In the genomic region with DNA sequence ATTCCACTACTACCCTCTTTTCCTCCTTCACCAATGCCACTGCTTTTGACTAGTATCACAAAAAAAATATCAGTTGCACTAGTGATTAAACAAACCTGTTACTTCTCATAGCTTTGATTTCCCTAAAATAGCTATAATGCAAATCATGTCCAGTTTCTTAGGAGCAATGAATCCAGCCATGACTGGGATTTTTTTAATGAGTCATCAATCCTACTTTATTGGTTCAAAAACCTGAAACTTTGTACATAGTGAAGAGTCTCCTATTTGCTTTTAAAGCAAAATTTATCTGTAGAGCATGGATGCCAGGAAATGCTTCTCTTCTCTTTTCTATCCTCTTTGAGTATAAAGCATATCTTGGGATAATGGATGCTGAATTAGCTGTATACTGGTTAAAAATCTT, we compare ENCODE assay signal across 28 cellular contexts.
"Had no signal": no experiment of that assay in that cellular context is flagged by ENCODE, and none has a peak within 500 bp of the region (broad histone marks: within the 10 kb centered on the region; RNA-seq: fewer than 3 reads in every experiment).

No MANE protein-coding gene starts in this region.

- H2AFZ ChIP-seq: neural progenitor cell, parathyroid adenoma had no signal

- DNase-seq: activated CD4-positive, alpha-beta T cell treated with anti-CD3 and anti-CD28 coated beads for 36 hours; activated CD4-positive, CD25-positive, alpha-beta regulatory T cell; activated CD8-positive, alpha-beta T cell treated with anti-CD3 and anti-CD28 coated beads, Interleukin-2, amount 10 ng/mL, durations not matched to agents 7 days and 5 days; activated naive CD4-positive, alpha-beta T cell treated with Interleukin-2 at 50 U/mL for 16 hours; activated T-cell treated with anti-CD3 and anti-CD28 coated beads for 4 hours; activated T-cell treated with anti-CD3 and anti-CD28 coated beads, Interleukin-2, amount 50 U/mL, for 72 hours; anterior cingulate cortex; cerebellar nuclear complex; colonic mucosa; effector CD8-positive, alpha-beta T cell; foreskin melanocyte; left lung; lower lobe of right lung; mesendoderm; natural killer cell; occipital lobe; psoas muscle; stimulated activated CD4-positive, alpha-beta T cell treated with anti-CD3 and anti-CD28 coated beads, Interleukin-4, amount 100 ng/mL, for 1 hour; stimulated activated naive CD8-positive, alpha-beta T cell treated with anti-CD3 and anti-CD28 coated beads, Interleukin-15, Interleukin-2, amounts not matched to agents 100 U/mL and 50 U/mL, for 24 hours; trophoblast cell had no signal

- H3K27ac ChIP-seq: cardiac muscle cell, colonic mucosa, left lung, lower lobe of right lung, neural progenitor cell, parathyroid adenoma, psoas muscle, right atrium auricular region, thoracic aorta had no signal

- H3K4me3 ChIP-seq: cardiac muscle cell, colonic mucosa, left lung, lower lobe of right lung, neural progenitor cell, psoas muscle, right atrium auricular region, thoracic aorta had no signal

- H3K79me2 ChIP-seq: parathyroid adenoma had no signal

- H3K4me1 ChIP-seq: colonic mucosa, left lung, lower lobe of right lung, parathyroid adenoma, psoas muscle, right atrium auricular region had no signal

- H3K27me3 ChIP-seq: colonic mucosa, left lung, neural progenitor cell, right atrium auricular region had no signal

- FAIRE-seq: endometrium, islet of Langerhans, urothelium cell line had no signal

- H3K9me3 ChIP-seq: colonic mucosa, left lung, lower lobe of right lung, psoas muscle, right atrium auricular region, thoracic aorta had no signal

- ATAC-seq: activated CD4-positive, alpha-beta T cell treated with anti-CD3 and anti-CD28 coated beads for 36 hours; activated CD8-positive, alpha-beta T cell treated with anti-CD3 and anti-CD28 coated beads, Interleukin-2, amount 10 ng/mL, durations not matched to agents 7 days and 5 days; activated T-cell treated with anti-CD3 and anti-CD28 coated beads, Interleukin-2, amount 50 U/mL, for 72 hours; left lung; lower lobe of right lung; natural killer cell; psoas muscle; stimulated activated naive CD8-positive, alpha-beta T cell treated with anti-CD3 and anti-CD28 coated beads, Interleukin-15, Interleukin-2, amounts not matched to agents 100 U/mL and 50 U/mL, for 24 hours had no signal

- H3K36me3 ChIP-seq: cardiac muscle cell, colonic mucosa, left lung, lower lobe of right lung, neural progenitor cell, right atrium auricular region, thoracic aorta had no signal

- H3K9ac ChIP-seq: neural progenitor cell, parathyroid adenoma had no signal

- H3K4me2 ChIP-seq: neural progenitor cell had no signal
